In genomic region chr6:155194399-155194798, GRCh38 we compare ENCODE assay signal across 20 cellular contexts.
"Had no signal": no experiment of that assay in that cellular context is flagged by ENCODE, and none has a peak within 500 bp of the region (broad histone marks: within the 10 kb centered on the region; RNA-seq: fewer than 3 reads in every experiment).

No MANE protein-coding gene starts in this region.

- H3K4me1 ChIP-seq: spleen had no signal

- H3K4me3 ChIP-seq: coronary artery, hepatocyte, left ventricle myocardium inferior, prostate gland, spleen, thoracic aorta, upper lobe of left lung had no signal

- H3K27me3 ChIP-seq: hepatocyte, spleen, upper lobe of left lung had no signal

- H3K9me3 ChIP-seq: left ventricle myocardium inferior, prostate gland, thoracic aorta, upper lobe of left lung had no signal

- H3K36me3 Mint-ChIP-seq: immature natural killer cell, natural killer cell had no signal

- H3K27ac Mint-ChIP-seq: immature natural killer cell, mesothelial cell of epicardium, natural killer cell had no signal

- H3K9me3 Mint-ChIP-seq: activated naive CD4-positive, alpha-beta T cell treated with anti-CD3 and anti-CD28 coated beads, Interleukin-2, amount 50 U/mL, for 24 hours; immature natural killer cell; natural killer cell had no signal

- DNase-seq: activated gamma-delta T cell treated with Interleukin-2 at 50 U/mL for 16 hours; activated T-cell treated with anti-CD3 and anti-CD28 coated beads, Interleukin-2, amount 50 U/mL, for 1 hour; cerebellar nuclear complex; foreskin fibroblast; immature natural killer cell; left ventricle myocardium inferior; mammary epithelial cell; natural killer cell; spleen; stimulated activated CD4-positive, alpha-beta T cell treated with anti-CD3 and anti-CD28 coated beads, Interleukin-4, amount 100 ng/mL, for 1 hour; stimulated activated naive CD4-positive, alpha-beta T cell treated with Interleukin-2 at 50 U/mL for 16 hours; T-helper 1 cell; upper lobe of left lung; WERI-Rb-1 had no signal

- H3K27me3 Mint-ChIP-seq: activated naive CD4-positive, alpha-beta T cell treated with anti-CD3 and anti-CD28 coated beads, Interleukin-2, amount 50 U/mL, for 24 hours had no signal

- H3K4me3 Mint-ChIP-seq: activated naive CD4-positive, alpha-beta T cell treated with anti-CD3 and anti-CD28 coated beads, Interleukin-2, amount 50 U/mL, for 24 hours; immature natural killer cell; mesothelial cell of epicardium; natural killer cell had no signal

- H3K36me3 ChIP-seq: left ventricle myocardium inferior, prostate gland, spleen, thoracic aorta, upper lobe of left lung had no signal

- H3K27ac ChIP-seq: coronary artery, hepatocyte, left ventricle myocardium inferior, prostate gland, spleen, thoracic aorta, upper lobe of left lung, WERI-Rb-1 had no signal
